In genomic region chr14:39113685-39114072, GRCh38 we compare ENCODE assay signal across 8 cellular contexts. TPM values are rescaled to one million over a fixed set of nuclear protein-coding genes. Genes with fewer than 3 reads are reported as not detected.
DNase-seq lines count a peak whose midpoint lies in the region; ATAC-seq and TF ChIP-seq lines count a peak whose summit lies in the region.

No MANE protein-coding gene starts in this region.

- peak overlapping the region; percentile 98 for H3K27ac Mint-ChIP-seq in CD8-positive, alpha-beta T cell

- H3K4me3 Mint-ChIP-seq in CD8-positive, alpha-beta T cell = peak overlapping the region; percentile 99

- no peaks in the 10 kb centered on the region for H3K27me3 ChIP-seq in CD8-positive, alpha-beta T cell (ENCODE audit: insufficient read depth, low read length)
- H3K27me3 ChIP-seq in endocrine pancreas (ENCODE audit: control insufficient read depth, insufficient read depth, low read length) (no peaks in the 10 kb centered on the region), neuron (ENCODE audit: insufficient read depth, low read length) (no peaks in the 10 kb centered on the region)

- peaks cover 28% of the 10 kb centered on the region for H3K4me1 Mint-ChIP-seq in CD8-positive, alpha-beta T cell (ENCODE audit: low read depth)

- H3K9me3 Mint-ChIP-seq in CD8-positive, alpha-beta T cell = no peaks in the 10 kb centered on the region

- intact Hi-C loops in CD8-positive, alpha-beta T cell (cut with DNase I, micrococcal nuclease) = loop anchor here (1.0 to 5.0 kb wide), 5 partner anchors 10 to 154 kb away; partner anchors contain the start of genes SEC23A (in 2 of the 2), TRAPPC6B (in 2 of the 2) and PNN (in 1 of the 2)

- H3K27ac ChIP-seq in CD8-positive, alpha-beta T cell (ENCODE audit: low read depth, low read length) = peak overlapping the region; percentile 72

- no peaks in the 10 kb centered on the region for H3K9me3 ChIP-seq in CD8-positive, alpha-beta T cell (ENCODE audit: low read length)
- H3K9me3 ChIP-seq in endocrine pancreas (ENCODE audit: control insufficient read depth, low read length) = no peaks in the 10 kb centered on the region
- H3K9me3 ChIP-seq in neuron (ENCODE audit: low read length) = no peaks in the 10 kb centered on the region

- peak overlapping the region; percentile 99 for H2AFZ ChIP-seq in neuron (ENCODE audit: low read depth, low read length)

- peaks cover 8% of the 10 kb centered on the region for H3K4me1 ChIP-seq in CD8-positive, alpha-beta T cell (ENCODE audit: insufficient read depth, low read length)
- H3K4me1 ChIP-seq in endocrine pancreas (ENCODE audit: control insufficient read depth, insufficient read depth, low read length) (peaks cover 6% of the 10 kb centered on the region), neuron (ENCODE audit: insufficient read depth, low read length) (peaks cover 10% of the 10 kb centered on the region)

- H3K36me3 Mint-ChIP-seq in CD8-positive, alpha-beta T cell = peaks cover 18% of the 10 kb centered on the region

- no peak for TF ChIP-seq CTCF in CD8-positive, alpha-beta T cell (IDR thresholded peaks at IDR 0.05)
- no peak for TF ChIP-seq CTCF in NB4 (IDR thresholded peaks at IDR 0.05; ENCODE audit: low read depth, low read length)

- DNase-seq in CD8-positive, alpha-beta T cell = no peak
- no peak for DNase-seq in NB4 (ENCODE audit: low read depth)
- DNase-seq in NCI-H69 (lab: John Stamatoyannopoulos, UW) = no peak
- no peak for DNase-seq in OCI-M2 (lab: John Stamatoyannopoulos, UW; ENCODE audit: unreplicated experiment)
- DNase-seq in NCI-H146 treated with DMSO at 0.1 percent for 48 hours (lab: John Stamatoyannopoulos, UW; ENCODE audit: unreplicated experiment) = no peak

- POLR2A ChIA-PET in CD8-positive, alpha-beta T cell (lab: Charles Lee) = interaction anchor here (0.6 to 2.2 kb wide), 8 partner anchors 9 to 318 kb away, joined by 3 to 22 read pairs (median 4); partner anchors contain the start of genes FBXO33, SEC23A and TRAPPC6B

- H3K4me3 ChIP-seq in CD8-positive, alpha-beta T cell (ENCODE audit: low read depth, low read length) = peak overlapping the region; percentile 73
- peak overlapping the region; percentile 86 for H3K4me3 ChIP-seq in NB4 (ENCODE audit: low read depth, low read length)
- H3K4me3 ChIP-seq in endocrine pancreas (ENCODE audit: control insufficient read depth, insufficient read depth, low read length) = peak overlapping the region; percentile 92
- H3K4me3 ChIP-seq in neuron (ENCODE audit: low read length) = peak overlapping the region; percentile 76

- no peaks in the 10 kb centered on the region for H3K27me3 Mint-ChIP-seq in CD8-positive, alpha-beta T cell (ENCODE audit: low read depth)

- ATAC-seq in CD8-positive, alpha-beta T cell = no peak
- ATAC-seq in HG03571 (IDR thresholded peaks at IDR 0.05; ENCODE audit: unreplicated experiment) = no peak

- peak overlapping the region; percentile 32 for H3K9ac ChIP-seq in endocrine pancreas (ENCODE audit: control insufficient read depth, insufficient read depth, low read length)

- no peak for TF ChIP-seq POLR2A in NB4 (IDR thresholded peaks at IDR 0.05; ENCODE audit: extremely low read depth, insufficient read length)

- peaks cover 4% of the 10 kb centered on the region for H3K36me3 ChIP-seq in CD8-positive, alpha-beta T cell (ENCODE audit: insufficient read depth, low read length)
- H3K36me3 ChIP-seq in endocrine pancreas (ENCODE audit: control insufficient read depth, insufficient read depth, low read length) = no peaks in the 10 kb centered on the region
- H3K36me3 ChIP-seq in neuron (ENCODE audit: insufficient read depth, low read length) = peaks cover 12% of the 10 kb centered on the region

- CTCF ChIA-PET in CD8-positive, alpha-beta T cell (lab: Charles Lee) = interaction anchor here (1.0 kb wide), 1 partner anchor 61 kb away, joined by 3 read pairs; no protein-coding TSS in a partner anchor

RNA-seq across cellular contexts. Expression of gene GEMIN2, which starts 0.4 kb away (rescaled TPM):
- 10 to 100 TPM; 14.0 to 14.5 TPM for total RNA-seq in CD8-positive, alpha-beta T cell

RNA-seq across cellular contexts. Expression of gene SEC23A, which starts 10.6 kb away (rescaled TPM):
- 10 to 100 TPM; 61.0 to 62.0 TPM for total RNA-seq in CD8-positive, alpha-beta T cell

RNA-seq across cellular contexts. Expression of gene TRAPPC6B, which starts 56.5 kb away (rescaled TPM):
- 1 to 10 TPM; 6.8 to 7.1 TPM for total RNA-seq in CD8-positive, alpha-beta T cell
